Comparison of ENCODE assay signal across 13 cellular contexts in the genomic region with DNA sequence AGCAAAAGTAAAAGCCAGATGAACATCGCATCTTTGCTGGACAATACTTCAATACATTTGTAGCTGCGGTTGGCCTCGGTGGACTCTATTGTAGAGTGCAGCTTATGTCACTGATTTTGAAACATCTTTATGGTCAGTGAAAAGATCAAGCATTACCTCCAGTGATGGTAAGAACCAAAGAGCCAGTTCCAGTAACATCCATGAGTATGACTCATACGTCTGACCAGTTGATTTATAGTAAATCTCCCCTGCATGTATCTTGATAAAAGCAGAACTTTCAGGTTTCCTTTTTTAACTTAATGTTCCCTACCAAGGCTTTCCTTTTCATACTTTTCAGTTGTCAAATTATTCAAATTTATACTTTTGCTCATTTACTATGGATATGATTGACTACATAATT.
DNase-seq lines count a peak whose midpoint lies in the region; ATAC-seq, FAIRE-seq and TF ChIP-seq lines count a peak whose summit lies in the region.
"Had no signal": no experiment of that assay in that cellular context is flagged by ENCODE, and none has a peak within 500 bp of the region (broad histone marks: within the 10 kb centered on the region; RNA-seq: fewer than 3 reads in every experiment).

No MANE protein-coding gene starts in this region.

- WGBS in A549 (ENCODE audit: missing lambda C conversion rate): 57% methylated on average over 4 of the region's 4 CpGs

- no peak for ATAC-seq in A549
- peak; percentile 26 for ATAC-seq in foreskin keratinocyte
- ATAC-seq in HG03439 (IDR thresholded peaks at IDR 0.05; ENCODE audit: unreplicated experiment): no peak

- H3K4me2 ChIP-seq in A549: no peak overlapping the region
- H3K4me2 ChIP-seq: BLaER1 treated with 17β-estradiol and CSF1 and Interleukin-3, amounts not matched to agents 10 nM and 100 nM had no signal

- no peak for TF ChIP-seq EP300 in A549 (IDR thresholded peaks at IDR 0.05)

- CTCF ChIA-PET in A549 (lab: Yijun Ruan, JAX): interaction anchor here (1.2 kb wide), 1 partner anchor 56 kb away, joined by 3 read pairs; no protein-coding TSS in a partner anchor

- POLR2A ChIA-PET in A549 (lab: Yijun Ruan, JAX): no interaction called here

- H3K4me1 ChIP-seq in A549: no peaks in the 10 kb centered on the region
- no peaks in the 10 kb centered on the region for H3K4me1 ChIP-seq in foreskin keratinocyte

- no peak overlapping the region for H3K4me3 ChIP-seq in A549
- H3K4me3 ChIP-seq: BLaER1 treated with 17β-estradiol and CSF1 and Interleukin-3, amounts not matched to agents 10 nM and 100 nM had no signal

- no peak for TF ChIP-seq RAD21 in A549 (conservative IDR thresholded peaks at IDR 0.05 in 1 of 2, IDR thresholded peaks at IDR 0.05 in 1 of 2)

- no peaks in the 10 kb centered on the region for H3K9me3 ChIP-seq in A549
- H3K9me3 ChIP-seq: BLaER1 treated with 17β-estradiol and CSF1 and Interleukin-3, amounts not matched to agents 10 nM and 100 nM had no signal

- no peak for DNase-seq in A549 (ENCODE audit: low read depth in 1 of 2, low spot score in 1 of 2)
- DNase-seq in M059J (ENCODE audit: low read depth): peak; percentile 4
- DNase-seq in foreskin keratinocyte: no peak
- peak; percentile 12 for DNase-seq in renal cortical epithelial cell (ENCODE audit: low read depth)
- DNase-seq in AG08396 (ENCODE audit: low spot score): no peak
- DNase-seq in medulla oblongata (ENCODE audit: extremely low spot score): no peak
- DNase-seq: CD4-positive, CD25-positive, alpha-beta regulatory T cell; DMS53; HCEC 1CT; HFFc6 had no signal

- no peak for TF ChIP-seq POLR2A in A549 (IDR thresholded peaks at IDR 0.05; ENCODE audit: low read length)

- no peak for FAIRE-seq in A549 (lab: Jason Lieb, UNC)

- H3K27me3 ChIP-seq in foreskin keratinocyte: no peaks in the 10 kb centered on the region
- H3K27me3 ChIP-seq: BLaER1 treated with 17β-estradiol and CSF1 and Interleukin-3, amounts not matched to agents 10 nM and 100 nM had no signal

- TF ChIP-seq CTCF in A549 (IDR thresholded peaks at IDR 0.05) (no peak), foreskin keratinocyte (conservative IDR thresholded peaks at IDR 0.05) (no peak)

- H3K27ac ChIP-seq in A549 (no peak overlapping the region), foreskin keratinocyte (no peak overlapping the region)
- H3K27ac ChIP-seq: BLaER1 treated with 17β-estradiol and CSF1 and Interleukin-3, amounts not matched to agents 10 nM and 100 nM; HL-60 had no signal

TF ChIP-seq in A549, 52 proteins besides CTCF, POLR2A, EP300 and RAD21:
- TF ChIP-seq FOSL2 (IDR thresholded peaks at IDR 0.05): no peak
- TF ChIP-seq FOSL2 (CRISPR knock-in tag; IDR thresholded peaks at IDR 0.05): peak; percentile 21; the same call in 1 of the 2 replicates
- TF ChIP-seq USF2 (IDR thresholded peaks at IDR 0.05): no peak

Comparison
In these comparisons a context has a peak if more than half of its experiments do, and no peak if none do; other contexts are left out.
1. DNase-seq: peak in M059J (single experiment) and renal cortical epithelial cell (single experiment); none in A549 (0 of 2), foreskin keratinocyte (0 of 2), AG08396 (single experiment) and medulla oblongata (single experiment).